Comparison of ENCODE assay signal across 8 cellular contexts in genomic region chr14:88791629-88792571, GRCh38. TPM values are rescaled to one million over a fixed set of nuclear protein-coding genes. Genes with fewer than 3 reads are reported as not detected.
DNase-seq lines count a peak whose midpoint lies in the region; ATAC-seq, FAIRE-seq and TF ChIP-seq lines count a peak whose summit lies in the region.

No MANE protein-coding gene starts in this region.

- H3K27ac ChIP-seq in pancreas = peak overlapping the region; percentile 59 to 86 (median 77)

- no peak for FAIRE-seq in pancreas (lab: Jason Lieb, UNC)

- WGBS in pancreas, 2 donors = 1% methylated on average over 69 to 71 of the region's 71 CpGs

- H3K4me1 Mint-ChIP-seq in activated T-helper 1 cell treated with anti-CD3 and anti-CD28 coated beads, Interleukin-12 subunit alpha, Interleukin-12 subunit beta, Interleukin-2, Interleukin-4 antibody, amounts not matched to agents 30 ng/mL and 10 ng/mL and 1 ng/mL, durations not matched to agents 14 hours and 24 hours and 36 hours (ENCODE audit: low read depth) = peaks cover 13% of the 10 kb centered on the region
- no peaks in the 10 kb centered on the region for H3K4me1 Mint-ChIP-seq in glutamatergic neuron (ENCODE audit: low read depth, unreplicated experiment)

- H3K27me3 Mint-ChIP-seq in activated T-helper 1 cell treated with anti-CD3 and anti-CD28 coated beads, Interleukin-12 subunit alpha, Interleukin-12 subunit beta, Interleukin-2, Interleukin-4 antibody, amounts not matched to agents 30 ng/mL and 10 ng/mL and 1 ng/mL, durations not matched to agents 14 hours and 24 hours and 36 hours (ENCODE audit: insufficient read depth) = peaks cover 25% of the 10 kb centered on the region
- H3K27me3 Mint-ChIP-seq in glutamatergic neuron (ENCODE audit: unreplicated experiment) = peaks cover 8% of the 10 kb centered on the region

- peak overlapping the region; percentile 54 to 73 (median 58) for H3K4me3 ChIP-seq in pancreas

- no peaks in the 10 kb centered on the region for H3K36me3 Mint-ChIP-seq in activated T-helper 1 cell treated with anti-CD3 and anti-CD28 coated beads, Interleukin-12 subunit alpha, Interleukin-12 subunit beta, Interleukin-2, Interleukin-4 antibody, amounts not matched to agents 30 ng/mL and 10 ng/mL and 1 ng/mL, durations not matched to agents 14 hours and 24 hours and 36 hours (ENCODE audit: low read depth)
- H3K36me3 Mint-ChIP-seq in glutamatergic neuron (ENCODE audit: unreplicated experiment) = no peaks in the 10 kb centered on the region

- no peaks in the 10 kb centered on the region for H3K9me3 Mint-ChIP-seq in activated T-helper 1 cell treated with anti-CD3 and anti-CD28 coated beads, Interleukin-12 subunit alpha, Interleukin-12 subunit beta, Interleukin-2, Interleukin-4 antibody, amounts not matched to agents 30 ng/mL and 10 ng/mL and 1 ng/mL, durations not matched to agents 14 hours and 24 hours and 36 hours
- H3K9me3 Mint-ChIP-seq in glutamatergic neuron (ENCODE audit: unreplicated experiment) = peaks cover 5% of the 10 kb centered on the region

- peak overlapping the region; percentile 82 for H3K4me3 Mint-ChIP-seq in activated T-helper 1 cell treated with anti-CD3 and anti-CD28 coated beads, Interleukin-12 subunit alpha, Interleukin-12 subunit beta, Interleukin-2, Interleukin-4 antibody, amounts not matched to agents 30 ng/mL and 10 ng/mL and 1 ng/mL, durations not matched to agents 14 hours and 24 hours and 36 hours
- H3K4me3 Mint-ChIP-seq in glutamatergic neuron (ENCODE audit: unreplicated experiment) = peak overlapping the region; percentile 86

- ATAC-seq in pancreas = peak; percentile 8 to 39 (median 16)

- peak in 3 of 4 experiments; percentile 12 to 21 (median 14) for DNase-seq in activated naive CD4-positive, alpha-beta T cell (lab: John Stamatoyannopoulos, UW)
- no peak for DNase-seq in activated naive CD4-positive, alpha-beta T cell treated with Interleukin-2 at 50 U/mL for 16 hours
- DNase-seq in NCI-H1105 (lab: John Stamatoyannopoulos, UW) (peak; percentile 76), glutamatergic neuron (peak; percentile 19), pancreas (peak in 5 of 6 donors; percentile 18 to 74 (median 39)), NCI-H446 treated with DMSO at 0.1 percent for 48 hours (lab: John Stamatoyannopoulos, UW) (no peak), T1000 (lab: John Stamatoyannopoulos, UW) (no peak)
- peak; percentile 2 for DNase-seq in activated T-helper 1 cell treated with anti-CD3 and anti-CD28 coated beads, Interleukin-12 subunit alpha, Interleukin-12 subunit beta, Interleukin-2, Interleukin-4 antibody, amounts not matched to agents 30 ng/mL and 10 ng/mL and 1 ng/mL, durations not matched to agents 14 hours and 24 hours and 36 hours (ENCODE audit: low spot score)

- H3K27ac Mint-ChIP-seq in activated T-helper 1 cell treated with anti-CD3 and anti-CD28 coated beads, Interleukin-12 subunit alpha, Interleukin-12 subunit beta, Interleukin-2, Interleukin-4 antibody, amounts not matched to agents 30 ng/mL and 10 ng/mL and 1 ng/mL, durations not matched to agents 14 hours and 24 hours and 36 hours = no peak overlapping the region
- no peak overlapping the region for H3K27ac Mint-ChIP-seq in glutamatergic neuron (ENCODE audit: unreplicated experiment)

- H3K27me3 ChIP-seq in pancreas = no peaks in the 10 kb centered on the region

- TF ChIP-seq CTCF in glutamatergic neuron (IDR thresholded peaks at IDR 0.05; ENCODE audit: partially characterized antibody, unreplicated experiment) (no peak), pancreas (IDR thresholded peaks at IDR 0.05) (no peak)

- no peaks in the 10 kb centered on the region for H3K36me3 ChIP-seq in pancreas

- H3K4me1 ChIP-seq in pancreas = peaks cover 0 to 5% (median 0%) of the 10 kb centered on the region in 3 donors

- intact Hi-C loops in activated T-helper 1 cell treated with anti-CD3 and anti-CD28 coated beads, Interleukin-12 subunit alpha, Interleukin-12 subunit beta, Interleukin-2, Interleukin-4 antibody, amounts not matched to agents 30 ng/mL and 10 ng/mL and 1 ng/mL, durations not matched to agents 14 hours and 24 hours and 36 hours (cut with micrococcal nuclease) = loop anchor here (1.0 to 10.0 kb wide), 6 partner anchors 32 to 1162 kb away; partner anchors contain the start of genes EFCAB11, TTC8 and ZC3H14
- intact Hi-C loops in pancreas (cut with DNase I) = no loop called here

- H3K9me3 ChIP-seq in pancreas = no peaks in the 10 kb centered on the region

RNA-seq across cellular contexts. Expression of gene EML5, which starts 0.9 kb away (rescaled TPM):
- 1.5 and 1.7 TPM in 2 replicates for total RNA-seq in activated T-helper 1 cell treated with anti-CD3 and anti-CD28 coated beads, Interleukin-12 subunit alpha, Interleukin-12 subunit beta, Interleukin-2, Interleukin-4 antibody, amounts not matched to agents 30 ng/mL and 10 ng/mL and 1 ng/mL, durations not matched to agents 14 hours and 24 hours and 36 hours
- 2.1 TPM for total RNA-seq in glutamatergic neuron (ENCODE audit: unreplicated experiment)
- total RNA-seq in pancreas = 1 to 10 TPM; 1.1 to 2.0 (median 1.3) TPM
- polyA plus RNA-seq in pancreas = 1 to 10 TPM in 1 of 2 donors, under 1 TPM in 1; 0.65 to 1.4 TPM

RNA-seq across cellular contexts. Expression of gene TTC8, which starts 32.6 kb away (rescaled TPM):
- 3.5 and 4.6 TPM in 2 replicates for total RNA-seq in activated T-helper 1 cell treated with anti-CD3 and anti-CD28 coated beads, Interleukin-12 subunit alpha, Interleukin-12 subunit beta, Interleukin-2, Interleukin-4 antibody, amounts not matched to agents 30 ng/mL and 10 ng/mL and 1 ng/mL, durations not matched to agents 14 hours and 24 hours and 36 hours
- total RNA-seq in glutamatergic neuron (ENCODE audit: unreplicated experiment) = 7.6 TPM
- 10 to 100 TPM in 2 of 6 donors, 1 to 10 TPM in 4; 5.9 to 12.7 (median 8.7) TPM for total RNA-seq in pancreas
- polyA plus RNA-seq in pancreas = 10 to 100 TPM; 10.8 to 35.9 TPM

Comparison
In these comparisons a context has a peak if more than half of its experiments do, and no peak if none do; other contexts are left out.
1. DNase-seq: peak in activated naive CD4-positive, alpha-beta T cell (3 of 4), NCI-H1105 (single experiment), activated T-helper 1 cell treated with anti-CD3 and anti-CD28 coated beads, Interleukin-12 subunit alpha, Interleukin-12 subunit beta, Interleukin-2, Interleukin-4 antibody, amounts not matched to agents 30 ng/mL and 10 ng/mL and 1 ng/mL, durations not matched to agents 14 hours and 24 hours and 36 hours (single experiment), glutamatergic neuron (single experiment) and pancreas (5 of 6); none in activated naive CD4-positive, alpha-beta T cell treated with Interleukin-2 at 50 U/mL for 16 hours (single experiment), NCI-H446 treated with DMSO at 0.1 percent for 48 hours (single experiment) and T1000 (single experiment).